In the genomic region with DNA sequence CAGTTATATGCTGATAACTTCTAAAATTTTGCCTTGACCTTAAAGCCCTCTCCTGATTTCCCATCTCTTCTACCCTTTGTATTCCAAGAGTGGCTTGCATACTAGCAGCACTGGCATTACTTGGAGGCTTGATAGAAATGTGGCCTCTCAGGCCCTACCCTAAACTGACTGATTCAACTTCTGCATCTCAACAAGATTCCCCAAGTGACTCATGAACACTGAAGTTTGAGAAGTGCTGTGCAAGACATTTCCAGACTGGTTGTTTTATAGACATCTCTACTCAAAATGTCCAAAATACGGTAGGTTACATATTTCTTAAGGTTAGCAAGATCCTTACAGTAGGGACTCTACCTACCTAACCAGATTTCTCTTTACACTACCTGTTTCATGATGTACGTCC, we compare ENCODE assay signal across 18 cellular contexts. TPM values are rescaled to one million over a fixed set of nuclear protein-coding genes. Genes with fewer than 3 reads are reported as not detected.
DNase-seq lines count a peak whose midpoint lies in the region; ATAC-seq and TF ChIP-seq lines count a peak whose summit lies in the region.
"Had no signal": no experiment of that assay in that cellular context is flagged by ENCODE, and none has a peak within 500 bp of the region (broad histone marks: within the 10 kb centered on the region; RNA-seq: fewer than 3 reads in every experiment).

No MANE protein-coding gene starts in this region.

- TF ChIP-seq POLR2A in breast epithelium (IDR thresholded peaks at IDR 0.05) (no peak), uterus (IDR thresholded peaks at IDR 0.05) (no peak)

- WGBS in mammary epithelial cell (ENCODE audit: low coverage, missing lambda C conversion rate) = 93% methylated on average over 2 of the region's 2 CpGs

- DNase-seq in activated CD4-positive, alpha-beta T cell treated with anti-CD3 and anti-CD28 coated beads for 36 hours = no peak
- DNase-seq in activated CD4-positive, alpha-beta T cell treated with anti-CD3 and anti-CD28 coated beads for 4 hours = no peak
- DNase-seq in mammary epithelial cell (peak; percentile 6), breast epithelium (ENCODE audit: low spot score in 2 of 2) (no peak), cerebellum (ENCODE audit: low spot score) (no peak), T-helper 9 cell (no peak), uterus (no peak)
- DNase-seq: Karpas-422, NCI-H1417, NCI-H1930, NCI-H2171 treated with DMSO at 0.1 percent for 48 hours, NCI-H510A, NCI-H82 had no signal

- H3K27me3 ChIP-seq in mammary epithelial cell (ENCODE audit: insufficient read depth, low read length) (no peaks in the 10 kb centered on the region), breast epithelium (no peaks in the 10 kb centered on the region), uterus (no peaks in the 10 kb centered on the region)
- H3K27me3 ChIP-seq: BLaER1 had no signal

- no peaks in the 10 kb centered on the region for H3K27me3 Mint-ChIP-seq in activated CD4-positive, alpha-beta T cell treated with anti-CD3 and anti-CD28 coated beads for 36 hours

- peak overlapping the region; percentile 9 for H3K27ac Mint-ChIP-seq in activated CD4-positive, alpha-beta T cell treated with anti-CD3 and anti-CD28 coated beads for 36 hours

- H3K4me3 ChIP-seq in mammary epithelial cell (replicated peaks in 1 of 3; ENCODE audit: insufficient read depth in 1 of 3, low read depth in 2 of 3, low read length in 3 of 3) (no peak overlapping the region), breast epithelium (no peak overlapping the region), uterus (no peak overlapping the region)
- H3K4me3 ChIP-seq: BLaER1 had no signal

- intact Hi-C loops in activated CD4-positive, alpha-beta T cell treated with anti-CD3 and anti-CD28 coated beads for 36 hours (cut with DNase I, micrococcal nuclease) = no loop called here
- intact Hi-C loops in mammary epithelial cell (cut with micrococcal nuclease) = loop anchor here (1.0 kb wide), 1 partner anchor 33 kb away; no protein-coding TSS in a partner anchor
- intact Hi-C loops in breast epithelium (cut with DNase I; ENCODE audit: low total_unique reads) = no loop called here
- intact Hi-C loops in uterus (cut with DNase I; ENCODE audit: low total_unique reads) = no loop called here

- CTCF ChIA-PET in activated CD4-positive, alpha-beta T cell treated with anti-CD3 and anti-CD28 coated beads for 36 hours (lab: Charles Lee) = interaction anchor here (1.0 kb wide), 1 partner anchor 10 kb away, joined by 4 read pairs; no protein-coding TSS in a partner anchor
- CTCF ChIA-PET in mammary epithelial cell (lab: Charles Lee; ENCODE audit: low non-redundant PET) = no interaction called here

- peaks cover 14% of the 10 kb centered on the region for H3K36me3 Mint-ChIP-seq in activated CD4-positive, alpha-beta T cell treated with anti-CD3 and anti-CD28 coated beads for 36 hours (ENCODE audit: low read depth)

- no peaks in the 10 kb centered on the region for H3K9me3 ChIP-seq in mammary epithelial cell (replicated peaks; ENCODE audit: insufficient read depth, low read length)
- no peaks in the 10 kb centered on the region for H3K9me3 ChIP-seq in breast epithelium
- H3K9me3 ChIP-seq in uterus = no peaks in the 10 kb centered on the region
- H3K9me3 ChIP-seq: BLaER1 had no signal

- no peaks in the 10 kb centered on the region for H3K9me3 Mint-ChIP-seq in activated CD4-positive, alpha-beta T cell treated with anti-CD3 and anti-CD28 coated beads for 36 hours (ENCODE audit: low read depth)

- no peak overlapping the region for H3K4me3 Mint-ChIP-seq in activated CD4-positive, alpha-beta T cell treated with anti-CD3 and anti-CD28 coated beads for 36 hours

- H3K4me1 ChIP-seq in mammary epithelial cell (ENCODE audit: insufficient read depth, low read length) (no peaks in the 10 kb centered on the region), breast epithelium (no peaks in the 10 kb centered on the region), uterus (no peaks in the 10 kb centered on the region)
- H3K4me1 ChIP-seq: BLaER1 had no signal

- H3K36me3 ChIP-seq in mammary epithelial cell (ENCODE audit: insufficient read depth, low read length) (peaks cover 10% of the 10 kb centered on the region), breast epithelium (no peaks in the 10 kb centered on the region), uterus (no peaks in the 10 kb centered on the region)

- BruUV-seq in mammary epithelial cell (replicated peaks; lab: Mats Ljungman, UMichigan) = no TSS peak

- no peak overlapping the region for H2AFZ ChIP-seq in mammary epithelial cell (ENCODE audit: low read depth, low read length)

- no peak overlapping the region for H3K27ac ChIP-seq in mammary epithelial cell (ENCODE audit: insufficient read depth, low read depth, low read length)
- H3K27ac ChIP-seq in breast epithelium = no peak overlapping the region
- no peak overlapping the region for H3K27ac ChIP-seq in uterus
- H3K27ac ChIP-seq: 22Rv1, BLaER1 had no signal

- peak; percentile 89 for ATAC-seq in activated CD4-positive, alpha-beta T cell treated with anti-CD3 and anti-CD28 coated beads for 36 hours
- ATAC-seq in esophagus mucosa = peak; percentile 43
- ATAC-seq: Panc1, Right ventricle myocardium inferior had no signal

- no peak for TF ChIP-seq CTCF in mammary epithelial cell (conservative IDR thresholded peaks at IDR 0.05 in 1 of 2, IDR thresholded peaks at IDR 0.05 in 1 of 2; ENCODE audit: extremely low read depth in 1 of 2, insufficient read depth in 1 of 2, low read depth in 1 of 2, low read length in 2 of 2)
- no peak for TF ChIP-seq CTCF in breast epithelium (IDR thresholded peaks at IDR 0.05)
- no peak for TF ChIP-seq CTCF in uterus (IDR thresholded peaks at IDR 0.05)

- in situ Hi-C loops in mammary epithelial cell (cut with MboI; ENCODE audit: low sequenced_read_pairs in 2 of 2) = no loop called here

- no peak overlapping the region for H3K4me2 ChIP-seq in mammary epithelial cell (ENCODE audit: insufficient read depth, low read depth, low read length)
- H3K4me2 ChIP-seq: BLaER1 had no signal

- no peaks in the 10 kb centered on the region for H3K79me2 ChIP-seq in mammary epithelial cell (ENCODE audit: insufficient read depth, low read length)

- dilution Hi-C loops in mammary epithelial cell (cut with HindIII; ENCODE audit: low sequenced_read_pairs) = no loop called here

- no peak overlapping the region for H3K9ac ChIP-seq in mammary epithelial cell (ENCODE audit: insufficient read depth, low read length)
- H3K9ac ChIP-seq: BLaER1 had no signal

- H3K4me1 Mint-ChIP-seq in activated CD4-positive, alpha-beta T cell treated with anti-CD3 and anti-CD28 coated beads for 36 hours = peaks cover 19% of the 10 kb centered on the region

- POLR2A ChIA-PET in activated CD4-positive, alpha-beta T cell treated with anti-CD3 and anti-CD28 coated beads for 36 hours (lab: Charles Lee) = no interaction called here

- no peaks in the 10 kb centered on the region for H4K20me1 ChIP-seq in mammary epithelial cell (ENCODE audit: insufficient read depth, low read length)
- H4K20me1 ChIP-seq: BLaER1 had no signal

RNA-seq across cellular contexts. Expression of a gene that starts 48.6 kb away (rescaled TPM):
- total RNA-seq in activated CD4-positive, alpha-beta T cell treated with anti-CD3 and anti-CD28 coated beads for 36 hours = 10 to 100 TPM in 1 of 2 experiments, 1 to 10 TPM in 1; 8.4 to 12.3 TPM
- 100 to 1,000 TPM in 1 of 2 donors, 10 to 100 TPM in 1; 36.5 to 184 TPM for total RNA-seq in mammary epithelial cell
- polyA plus RNA-seq in mammary epithelial cell = 9.8 TPM
- 43.3 TPM for polyA minus RNA-seq in mammary epithelial cell
- total RNA-seq in breast epithelium = 10 to 100 TPM; 28.2 to 98.1 (median 39.7) TPM
- 30.5 TPM for total RNA-seq in esophagus mucosa
- total RNA-seq in cerebellum = 165 TPM
- 100 to 1,000 TPM in 1 of 4 donors, 10 to 100 TPM in 3; 19.7 to 188 (median 39.3) TPM for total RNA-seq in uterus
